Comparison of ENCODE assay signal across 12 cellular contexts in the genomic region with DNA sequence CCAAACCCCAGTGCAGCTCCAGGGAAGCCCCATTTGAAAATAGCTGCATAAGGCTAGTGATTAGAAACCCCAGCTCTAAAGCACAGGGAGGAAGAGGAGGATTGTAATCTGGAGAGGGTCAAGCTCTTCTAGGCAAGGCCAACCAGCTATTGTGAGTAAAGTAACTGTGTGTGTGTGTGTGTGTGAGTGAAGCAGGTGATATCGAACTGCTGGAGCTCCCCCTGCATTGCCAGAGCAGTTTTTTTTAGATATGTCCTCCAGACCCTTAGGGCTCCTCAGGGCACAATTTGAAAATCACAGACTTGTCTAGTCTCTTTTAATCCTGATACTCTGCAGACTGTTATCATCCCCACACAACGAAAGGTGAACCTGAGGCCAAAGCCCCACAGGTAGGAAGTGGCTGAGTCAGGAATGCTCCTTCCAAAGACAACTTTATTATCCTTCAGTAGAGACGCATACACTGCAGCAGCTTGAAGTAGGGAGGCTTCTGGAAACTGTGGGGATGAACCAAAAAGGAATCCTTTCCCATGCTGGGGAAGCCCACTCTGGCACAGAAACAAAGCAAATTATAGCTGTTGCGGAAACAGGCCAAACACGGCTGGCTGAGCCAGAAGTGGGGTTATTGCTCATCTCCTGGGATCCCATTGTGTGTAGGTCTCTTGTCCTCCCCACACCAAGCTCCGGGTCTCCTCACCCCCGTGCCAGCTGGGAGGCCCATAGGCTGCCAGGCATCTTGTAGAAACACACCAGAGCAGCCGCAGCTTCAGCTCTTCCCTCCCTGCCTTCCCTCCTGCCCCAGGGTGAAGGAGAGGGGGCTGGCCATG.
A peak's percentile ranks its signal among the peaks of the same experiment; 100 is the strongest.
DNase-seq lines count a peak whose midpoint lies in the region; ATAC-seq and TF ChIP-seq lines count a peak whose summit lies in the region.
"Had no signal": no experiment of that assay in that cellular context is flagged by ENCODE, and none has a peak within 500 bp of the region (broad histone marks: within the 10 kb centered on the region; RNA-seq: fewer than 3 reads in every experiment).

No MANE protein-coding gene starts in this region.

- peak overlapping the region; percentile 4 to 36 for H3K27ac ChIP-seq in left lung
- H3K27ac ChIP-seq in skeletal muscle tissue (ENCODE audit: low read depth, low read length): peak overlapping the region; percentile 44
- no peak overlapping the region for H3K27ac ChIP-seq in WERI-Rb-1
- H3K27ac ChIP-seq: tibial artery had no signal

- no peaks in the 10 kb centered on the region for H3K9me3 ChIP-seq in Loucy (ENCODE audit: insufficient read depth, low read depth, low read length)
- no peaks in the 10 kb centered on the region for H3K9me3 ChIP-seq in left lung
- H3K9me3 ChIP-seq in skeletal muscle tissue (ENCODE audit: control insufficient read depth in 3 of 3, low read length in 3 of 3): no peaks in the 10 kb centered on the region
- no peaks in the 10 kb centered on the region for H3K9me3 ChIP-seq in WERI-Rb-1 (ENCODE audit: severe bottlenecking)
- H3K9me3 ChIP-seq: tibial artery had no signal

- H3K9ac ChIP-seq in Loucy (ENCODE audit: low read depth, low read length, poor library complexity, severe bottlenecking) (no peak overlapping the region), skeletal muscle tissue (ENCODE audit: low read depth in 1 of 3, low read length in 3 of 3) (peak overlapping the region in 1 of 3 donors; percentile 23)

- TF ChIP-seq CTCF in Loucy (conservative IDR thresholded peaks at IDR 0.05; ENCODE audit: low read length) (no peak), astrocyte of the spinal cord (IDR thresholded peaks at IDR 0.05; ENCODE audit: low read depth, low read length) (no peak), left lung (IDR thresholded peaks at IDR 0.05) (no peak), WERI-Rb-1 (IDR thresholded peaks at IDR 0.05; ENCODE audit: low read depth, low read length) (no peak)

- no peaks in the 10 kb centered on the region for H3K9me2 ChIP-seq in Loucy (replicated peaks; ENCODE audit: low read depth, low read length)

- peak; percentile 39 for ATAC-seq in left lung
- no peak for ATAC-seq in GM21367 (IDR thresholded peaks at IDR 0.05; ENCODE audit: unreplicated experiment)

- 0 out of 2 replicates have a peak overlapping the region, but pooled peaks have one; percentile 50 for H2AFZ ChIP-seq in Loucy (ENCODE audit: low read length)

- H3K36me3 ChIP-seq in Loucy (ENCODE audit: insufficient read depth, low read length) (no peaks in the 10 kb centered on the region), left lung (no peaks in the 10 kb centered on the region), skeletal muscle tissue (ENCODE audit: control insufficient read depth in 3 of 3, insufficient read depth in 3 of 3, low read length in 3 of 3) (no peaks in the 10 kb centered on the region), WERI-Rb-1 (no peaks in the 10 kb centered on the region)
- H3K36me3 ChIP-seq: tibial artery had no signal

- no peak overlapping the region for H3K4me3 ChIP-seq in Loucy (ENCODE audit: low read length, poor library complexity, severe bottlenecking)
- H3K4me3 ChIP-seq in astrocyte of the spinal cord (ENCODE audit: low read depth, low read length): no peak overlapping the region
- no peak overlapping the region for H3K4me3 ChIP-seq in left lung
- H3K4me3 ChIP-seq in skeletal muscle tissue (ENCODE audit: low read length in 3 of 3): no peak overlapping the region
- H3K4me3 ChIP-seq in WERI-Rb-1 (ENCODE audit: low read depth, low read length): no peak overlapping the region
- H3K4me3 ChIP-seq: tibial artery had no signal

- DNase-seq in astrocyte of the spinal cord (ENCODE audit: low read depth, low spot score): peak; percentile 17
- no peak for DNase-seq in left lung
- DNase-seq in stimulated activated naive CD4-positive, alpha-beta T cell (lab: John Stamatoyannopoulos, UW): no peak
- no peak for DNase-seq in WERI-Rb-1
- DNase-seq: activated naive CD4-positive, alpha-beta T cell treated with Interleukin-2 at 50 U/mL for 16 hours; C1 segment of cervical spinal cord; central memory CD4-positive, alpha-beta T cell; MV-4-11; tibial artery had no signal

- H3K4me1 ChIP-seq in Loucy (ENCODE audit: insufficient read depth, low read length, poor library complexity, severe bottlenecking) (no peaks in the 10 kb centered on the region), left lung (peaks cover 4 to 8% of the 10 kb centered on the region in 2 donors), skeletal muscle tissue (ENCODE audit: control insufficient read depth in 3 of 3, insufficient read depth in 3 of 3, low read length in 3 of 3) (peaks cover 3 to 4% (median 4%) of the 10 kb centered on the region in 3 donors)

- in situ Hi-C loops in astrocyte of the spinal cord (cut with HindIII; ENCODE audit: low sequenced_read_pairs): loop anchor here (25.0 kb wide), 1 partner anchor 338 kb away; a partner anchor contains a TSS

- H3K79me2 ChIP-seq in Loucy (ENCODE audit: insufficient read depth, low read length): no peaks in the 10 kb centered on the region

- no peaks in the 10 kb centered on the region for H4K20me1 ChIP-seq in Loucy (ENCODE audit: insufficient read depth, low read length, poor library complexity, severe bottlenecking)

- no peaks in the 10 kb centered on the region for H3F3A ChIP-seq in Loucy (ENCODE audit: low read depth)

- intact Hi-C loops in left lung (cut with DNase I): loop anchor here in 1 of 2 donors (5.0 kb wide), 1 partner anchor 283 kb away; no protein-coding TSS in a partner anchor

- H3K4me2 ChIP-seq in Loucy (ENCODE audit: low read depth, low read length, poor library complexity, severe bottlenecking): no peak overlapping the region

- H3K27me3 ChIP-seq in Loucy (ENCODE audit: insufficient read depth, low read length, poor library complexity, severe bottlenecking): no peaks in the 10 kb centered on the region
- no peaks in the 10 kb centered on the region for H3K27me3 ChIP-seq in left lung
- H3K27me3 ChIP-seq in skeletal muscle tissue (ENCODE audit: control insufficient read depth in 3 of 3, insufficient read depth in 3 of 3, low read length in 3 of 3): no peaks in the 10 kb centered on the region
- no peaks in the 10 kb centered on the region for H3K27me3 ChIP-seq in WERI-Rb-1 (ENCODE audit: insufficient read depth, low read depth, severe bottlenecking)
- H3K27me3 ChIP-seq: tibial artery had no signal
